Comparison of ENCODE assay signal across 27 cellular contexts in genomic region chr5:61352612-61353156, GRCh38. TPM values are rescaled to one million over a fixed set of nuclear protein-coding genes. Genes with fewer than 3 reads are reported as not detected.
DNase-seq lines count a peak whose midpoint lies in the region; ATAC-seq, FAIRE-seq and TF ChIP-seq lines count a peak whose summit lies in the region.
"Had no signal": no experiment of that assay in that cellular context is flagged by ENCODE, and none has a peak within 500 bp of the region (broad histone marks: within the 10 kb centered on the region; RNA-seq: fewer than 3 reads in every experiment).

No MANE protein-coding gene starts in this region.

- ATAC-seq in Right ventricle myocardium inferior (peak; percentile 37), RWPE2 (ENCODE audit: low read depth) (0 out of 3 replicates have a peak, but pooled peaks have one; percentile 18), HG02759 (IDR thresholded peaks at IDR 0.05; ENCODE audit: unreplicated experiment) (no peak)
- ATAC-seq: Panc1 had no signal

- H3K79me2 ChIP-seq in keratinocyte (ENCODE audit: control insufficient read depth, insufficient read depth, low read length), result peaks cover 73% of the 10 kb centered on the region

- no peak for TF ChIP-seq CTCF in RWPE2 (IDR thresholded peaks at IDR 0.05; ENCODE audit: poor library complexity, severe bottlenecking)
- no peak for TF ChIP-seq CTCF in keratinocyte (optimal IDR thresholded peaks at IDR 0.05 in 1 of 3, IDR thresholded peaks at IDR 0.05 in 1 of 3, conservative IDR thresholded peaks at IDR 0.05 in 1 of 3; ENCODE audit: extremely low read depth in 1 of 3, insufficient read depth in 2 of 3, low read length in 3 of 3)
- TF ChIP-seq CTCF in nephron progenitor cell (IDR thresholded peaks at IDR 0.05), result no peak

- H3K4me2 ChIP-seq in keratinocyte (ENCODE audit: control insufficient read depth, extremely low read depth, insufficient read depth, low read depth, low read length), result no peak overlapping the region

- H3K4me1 ChIP-seq in RWPE2 (ENCODE audit: insufficient read depth, poor library complexity, severe bottlenecking) (no peaks in the 10 kb centered on the region), keratinocyte (ENCODE audit: control insufficient read depth, extremely low read depth, insufficient read depth, low read length) (no peaks in the 10 kb centered on the region)

- peaks cover 4% of the 10 kb centered on the region for H3K27me3 Mint-ChIP-seq in nephron progenitor cell (ENCODE audit: low read depth, poor library complexity)

- H3K27me3 ChIP-seq in RWPE2 (ENCODE audit: insufficient read depth, poor library complexity, severe bottlenecking) (no peaks in the 10 kb centered on the region), keratinocyte (ENCODE audit: control insufficient read depth, extremely low read depth, insufficient read depth, low read length) (no peaks in the 10 kb centered on the region)
- H3K27me3 ChIP-seq: SJCRH30 had no signal

- no peak for DNase-seq in Right ventricle myocardium inferior (ENCODE audit: missing footprints)
- no peak for DNase-seq in cardiac septum (ENCODE audit: low spot score)
- DNase-seq in RWPE2 (ENCODE audit: low spot score), result no peak
- no peak for DNase-seq in keratinocyte (ENCODE audit: low read depth, low spot score)
- DNase-seq in nephron progenitor cell, result no peak
- DNase-seq in activated CD4-positive, alpha-beta T cell treated with anti-CD3 and anti-CD28 coated beads for 48 hours, result no peak
- DNase-seq in SKM-1 (lab: John Stamatoyannopoulos, UW; ENCODE audit: unreplicated experiment), result no peak
- DNase-seq: Calu3, DMS79 treated with DMSO at 0.1 percent for 48 hours, GF-D8, HCEC 1CT, KBM-7, MV-4-11, NCI-H1105, NCI-H1436 treated with DMSO at 0.1 percent for 48 hours, NCI-H187 treated with DMSO at 0.1 percent for 48 hours, NCI-H446, NCI-H524 treated with DMSO at 0.1 percent for 48 hours, NCI-H82, SJCRH30 had no signal

- H3K4me1 Mint-ChIP-seq in nephron progenitor cell, result peaks cover 25% of the 10 kb centered on the region

- peaks cover 7% of the 10 kb centered on the region for H3K9me3 Mint-ChIP-seq in nephron progenitor cell

- H2AFZ ChIP-seq in keratinocyte (ENCODE audit: control insufficient read depth, low read length), result no peak overlapping the region

- no peaks in the 10 kb centered on the region for H3K9me1 ChIP-seq in keratinocyte (ENCODE audit: control insufficient read depth, extremely low read depth, insufficient read depth, low read length)

- no peak overlapping the region for H3K4me3 Mint-ChIP-seq in nephron progenitor cell

- FAIRE-seq in keratinocyte (lab: Jason Lieb, UNC), result peak; percentile 44
- FAIRE-seq: GM12892, GM19239, H1 had no signal

- no peak overlapping the region for H3K9ac ChIP-seq in keratinocyte (ENCODE audit: control insufficient read depth, extremely low read depth, insufficient read depth, low read length)

- H3K9me3 ChIP-seq in RWPE2 (ENCODE audit: severe bottlenecking) (no peaks in the 10 kb centered on the region), keratinocyte (ENCODE audit: control insufficient read depth, low read depth, low read length) (peaks cover 4% of the 10 kb centered on the region)

- H3K27ac Mint-ChIP-seq in nephron progenitor cell, result peak overlapping the region; percentile 2

- H3K4me3 ChIP-seq in RWPE2 (ENCODE audit: severe bottlenecking) (no peak overlapping the region), keratinocyte (ENCODE audit: control insufficient read depth in 2 of 3, extremely low read depth in 1 of 3, insufficient read depth in 2 of 3, low read depth in 1 of 3, low read length in 3 of 3) (no peak overlapping the region)
- H3K4me3 ChIP-seq: SJCRH30 had no signal

- H4K20me1 ChIP-seq in keratinocyte (ENCODE audit: control insufficient read depth, extremely low read depth, insufficient read depth, low read length), result peaks cover 8% of the 10 kb centered on the region

- peaks cover 21% of the 10 kb centered on the region for H3K36me3 Mint-ChIP-seq in nephron progenitor cell (ENCODE audit: low read depth)

- H3K27ac ChIP-seq in RWPE2 (ENCODE audit: poor library complexity, severe bottlenecking) (no peak overlapping the region), keratinocyte (ENCODE audit: control insufficient read depth, insufficient read depth, low read length) (no peak overlapping the region)
- H3K27ac ChIP-seq: 22Rv1, RWPE1, SJCRH30 had no signal

- dilution Hi-C loops in keratinocyte (cut with MboI; ENCODE audit: extremely low pct_ligation_motif_present, low sequenced_read_pairs), result no loop called here

- H3K36me3 ChIP-seq in RWPE2 (ENCODE audit: low read depth) (no peaks in the 10 kb centered on the region), keratinocyte (ENCODE audit: control insufficient read depth in 2 of 2, extremely low read depth in 1 of 2, insufficient read depth in 2 of 2, low read length in 2 of 2) (no peaks in the 10 kb centered on the region)

- intact Hi-C loops in Right ventricle myocardium inferior (cut with DNase I) (no loop called here), cardiac septum (cut with DNase I) (no loop called here)

RNA-seq across cellular contexts. Expression of gene ZSWIM6, which starts 20.6 kb away (rescaled TPM):
- total RNA-seq in Right ventricle myocardium inferior (8.1 TPM), cardiac septum (6.7 TPM)
- polyA plus RNA-seq in keratinocyte, result 8.6 to 10.8 TPM (median 9.9 TPM) in 3 replicates
- 4.0 TPM for polyA plus RNA-seq in keratinocyte (2011; ENCODE audit: low read depth)
- polyA plus RNA-seq in keratinocyte (2011; cell fraction: cytosol; rRNA removed), result 3.8 and 5.9 TPM in 2 replicates
- polyA plus RNA-seq in keratinocyte (2011; cell fraction: nucleus; rRNA removed), result 22.8 TPM in 2 replicates
- polyA plus RNA-seq in keratinocyte (2012; ENCODE audit: low replicate concordance), result 5.3 and 8.5 TPM in 2 replicates
- polyA minus RNA-seq in keratinocyte, result 13.6 to 25.3 TPM (median 22.6 TPM) in 3 replicates
- polyA minus RNA-seq in keratinocyte (2011; cell fraction: cytosol; rRNA and poly(A)+ RNA removed), result 8.1 TPM
- 22.2 and 34.2 TPM in 2 replicates for polyA minus RNA-seq in keratinocyte (2011; cell fraction: nucleus; rRNA and poly(A)+ RNA removed)
